ENCODE assay signal across 9 cellular contexts in the genomic region with DNA sequence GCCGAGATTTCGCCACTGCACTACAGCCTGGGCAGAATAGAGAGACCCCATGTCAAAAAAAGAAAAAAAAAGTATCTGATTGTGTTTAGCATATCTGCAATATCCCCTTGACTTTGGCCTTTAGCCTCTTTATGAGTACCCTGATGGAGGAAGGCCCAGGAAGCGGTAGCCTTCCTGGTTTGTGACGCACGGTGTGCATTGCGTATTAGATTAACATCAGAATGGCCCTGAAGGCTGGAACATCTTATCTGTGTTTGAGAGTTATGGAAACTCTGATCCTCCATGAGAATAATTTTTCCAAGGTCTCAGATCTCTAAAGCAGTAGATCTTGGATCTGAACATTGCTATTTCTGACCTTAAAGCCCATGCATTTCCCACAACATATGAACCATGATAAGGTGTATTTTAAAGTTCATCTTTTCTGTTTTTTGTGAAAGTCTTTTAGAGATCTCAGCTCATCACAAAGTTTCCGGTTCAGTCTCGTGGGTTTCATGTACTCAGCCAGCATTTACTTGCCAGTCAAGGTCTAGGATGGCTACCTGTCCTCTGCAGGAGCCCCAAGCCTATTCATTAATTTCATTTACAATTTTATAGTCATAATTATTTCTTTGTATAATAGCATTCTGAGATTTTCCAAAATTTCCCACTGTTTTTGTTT. TPM values are rescaled to one million over a fixed set of nuclear protein-coding genes. Genes with fewer than 3 reads are reported as not detected.
A peak's percentile ranks its signal among the peaks of the same experiment; 100 is the strongest.
DNase-seq lines count a peak whose midpoint lies in the region; ATAC-seq, FAIRE-seq and TF ChIP-seq lines count a peak whose summit lies in the region.
"Had no signal": no experiment of that assay in that cellular context is flagged by ENCODE, and none has a peak within 500 bp of the region (broad histone marks: within the 10 kb centered on the region; RNA-seq: fewer than 3 reads in every experiment).

No MANE protein-coding gene starts in this region.

- no peaks in the 10 kb centered on the region for H3K36me3 ChIP-seq in mesodermal cell (ENCODE audit: control insufficient read depth, insufficient read depth, low read length)

- H3K36me3 Mint-ChIP-seq in stimulated activated naive CD8-positive, alpha-beta T cell treated with anti-CD3 and anti-CD28 coated beads, Interleukin-15, Interleukin-2, amounts not matched to agents 100 ng/mL and 50 ng/mL, for 24 hours (ENCODE audit: low read depth), result peaks cover 7% of the 10 kb centered on the region

- no peaks in the 10 kb centered on the region for H3K27me3 Mint-ChIP-seq in stimulated activated naive CD8-positive, alpha-beta T cell treated with anti-CD3 and anti-CD28 coated beads, Interleukin-15, Interleukin-2, amounts not matched to agents 100 ng/mL and 50 ng/mL, for 24 hours

- no peaks in the 10 kb centered on the region for H3K9me3 ChIP-seq in mesodermal cell (ENCODE audit: control insufficient read depth, low read length)

- H3K4me1 Mint-ChIP-seq in stimulated activated naive CD8-positive, alpha-beta T cell treated with anti-CD3 and anti-CD28 coated beads, Interleukin-15, Interleukin-2, amounts not matched to agents 100 ng/mL and 50 ng/mL, for 24 hours (ENCODE audit: low read depth), result peaks cover 50% of the 10 kb centered on the region

- 91 to 94% methylated on average over 6 to 7 of the region's 8 CpGs for WGBS in mesodermal cell (ENCODE audit: insufficient coverage in 2 of 2), 2 experiments

- FAIRE-seq in frontal cortex (lab: Jason Lieb, UNC), result no peak
- FAIRE-seq: islet of Langerhans had no signal

- no peak for TF ChIP-seq CTCF in astrocyte of the spinal cord (IDR thresholded peaks at IDR 0.05; ENCODE audit: low read depth, low read length)

- peaks cover 20% of the 10 kb centered on the region for H3K4me1 ChIP-seq in mesodermal cell (ENCODE audit: control insufficient read depth, insufficient read depth, low read length, poor library complexity, severe bottlenecking)

- no peak for ATAC-seq in stimulated activated naive CD8-positive, alpha-beta T cell treated with anti-CD3 and anti-CD28 coated beads, Interleukin-15, Interleukin-2, amounts not matched to agents 100 U/mL and 50 U/mL, for 24 hours

- peak overlapping the region; percentile 85 for H3K27ac ChIP-seq in mesodermal cell (ENCODE audit: low read depth, low read length, severe bottlenecking)

- H3K27ac Mint-ChIP-seq in stimulated activated naive CD8-positive, alpha-beta T cell treated with anti-CD3 and anti-CD28 coated beads, Interleukin-15, Interleukin-2, amounts not matched to agents 100 ng/mL and 50 ng/mL, for 24 hours, result peak overlapping the region; percentile 66

- no peak for DNase-seq in stimulated activated naive CD8-positive, alpha-beta T cell treated with anti-CD3 and anti-CD28 coated beads, Interleukin-15, Interleukin-2, amounts not matched to agents 100 U/mL and 50 U/mL, for 24 hours
- DNase-seq in astrocyte of the spinal cord (ENCODE audit: low read depth, low spot score) (no peak), NCI-H2196 treated with DMSO at 0.1 percent for 48 hours (lab: John Stamatoyannopoulos, UW; ENCODE audit: unreplicated experiment) (no peak), frontal cortex (ENCODE audit: low spot score in 2 of 2) (no peak), OCI-M2 (lab: John Stamatoyannopoulos, UW; ENCODE audit: unreplicated experiment) (no peak), COLO829 (ENCODE audit: low spot score) (no peak)

- H3K9me3 Mint-ChIP-seq in stimulated activated naive CD8-positive, alpha-beta T cell treated with anti-CD3 and anti-CD28 coated beads, Interleukin-15, Interleukin-2, amounts not matched to agents 100 ng/mL and 50 ng/mL, for 24 hours, result no peaks in the 10 kb centered on the region

- H3K4me3 Mint-ChIP-seq in stimulated activated naive CD8-positive, alpha-beta T cell treated with anti-CD3 and anti-CD28 coated beads, Interleukin-15, Interleukin-2, amounts not matched to agents 100 ng/mL and 50 ng/mL, for 24 hours, result peak overlapping the region; percentile 77

- H3K4me3 ChIP-seq in astrocyte of the spinal cord (ENCODE audit: low read depth, low read length), result peak overlapping the region; percentile 88
- H3K4me3 ChIP-seq in mesodermal cell (ENCODE audit: extremely low read depth, insufficient read depth, low read length, poor library complexity, severe bottlenecking), result peak overlapping the region; percentile 56

- in situ Hi-C loops in astrocyte of the spinal cord (cut with HindIII; ENCODE audit: low sequenced_read_pairs), result no loop called here

RNA-seq across cellular contexts. Expression of a gene that starts 0.7 kb away (rescaled TPM):
- polyA plus RNA-seq in mesodermal cell (2013, experiment 1 of 2), result 12.3 TPM
- polyA plus RNA-seq in mesodermal cell (2013, experiment 2 of 2), result 13.0 TPM
- total RNA-seq in frontal cortex, result 15.9 TPM
